Comparison of ENCODE assay signal across 17 cellular contexts in genomic region chr15:71387825-71388224, GRCh38.
"Had no signal": no experiment of that assay in that cellular context is flagged by ENCODE, and none has a peak within 500 bp of the region (broad histone marks: within the 10 kb centered on the region; RNA-seq: fewer than 3 reads in every experiment).

No MANE protein-coding gene starts in this region.

- H3K36me3 Mint-ChIP-seq: activated CD8-positive, alpha-beta memory T cell treated with anti-CD3 and anti-CD28 coated beads, Interleukin-2, amount 10 ng/mL, durations not matched to agents 7 days and 5 days; activated naive CD8-positive, alpha-beta T cell; natural killer cell treated with Interleukin-12 subunit alpha and Interleukin-12 subunit beta and Interleukin-15 and Interleukin-18, amount 100 ng/mL, for 72 hours had no signal

- ATAC-seq: activated CD4-positive, alpha-beta T cell treated with anti-CD3 and anti-CD28 coated beads for 36 hours; activated CD8-positive, alpha-beta memory T cell treated with anti-CD3 and anti-CD28 coated beads, Interleukin-2, amount 10 ng/mL, durations not matched to agents 7 days and 5 days; lower lobe of right lung; natural killer cell treated with Interleukin-12 subunit alpha and Interleukin-12 subunit beta and Interleukin-15 and Interleukin-18, amount 100 ng/mL, for 72 hours; stimulated activated naive B cell treated with anti-CD40 and anti-IgM and Interleukin-4, amounts not matched to agents 10 μg/mL and 1 μg/mL and 100 μg/mL, for 72 hours had no signal

- H3K27me3 ChIP-seq: cardiac muscle cell, esophagus squamous epithelium, sigmoid colon, thyroid gland had no signal

- H3K4me1 Mint-ChIP-seq: stimulated activated naive B cell treated with anti-CD40 and anti-IgM and Interleukin-4, amounts not matched to agents 10 μg/mL and 1 μg/mL and 100 μg/mL, for 72 hours had no signal

- H3K36me3 ChIP-seq: cardiac muscle cell, esophagus squamous epithelium, lower lobe of right lung, sigmoid colon, spleen, thyroid gland had no signal

- FAIRE-seq: endothelial cell of umbilical vein had no signal

- H3K27ac Mint-ChIP-seq: activated CD4-positive, alpha-beta memory T cell treated with anti-CD3 and anti-CD28 coated beads, Interleukin-2, amount 10 ng/mL, durations not matched to agents 7 days and 5 days; activated CD4-positive, alpha-beta T cell treated with anti-CD3 and anti-CD28 coated beads for 36 hours; activated CD8-positive, alpha-beta memory T cell treated with anti-CD3 and anti-CD28 coated beads, Interleukin-2, amount 10 ng/mL, durations not matched to agents 7 days and 5 days; activated naive CD8-positive, alpha-beta T cell; natural killer cell treated with Interleukin-12 subunit alpha and Interleukin-12 subunit beta and Interleukin-15 and Interleukin-18, amount 100 ng/mL, for 72 hours; stimulated activated naive B cell treated with anti-CD40 and anti-IgM and Interleukin-4, amounts not matched to agents 10 μg/mL and 1 μg/mL and 100 μg/mL, for 72 hours had no signal

- H3K4me3 Mint-ChIP-seq: activated CD4-positive, alpha-beta memory T cell treated with anti-CD3 and anti-CD28 coated beads, Interleukin-2, amount 10 ng/mL, durations not matched to agents 7 days and 5 days; activated CD4-positive, alpha-beta T cell treated with anti-CD3 and anti-CD28 coated beads for 36 hours; activated CD8-positive, alpha-beta memory T cell treated with anti-CD3 and anti-CD28 coated beads, Interleukin-2, amount 10 ng/mL, durations not matched to agents 7 days and 5 days; activated naive CD8-positive, alpha-beta T cell; natural killer cell treated with Interleukin-12 subunit alpha and Interleukin-12 subunit beta and Interleukin-15 and Interleukin-18, amount 100 ng/mL, for 72 hours; stimulated activated naive B cell treated with anti-CD40 and anti-IgM and Interleukin-4, amounts not matched to agents 10 μg/mL and 1 μg/mL and 100 μg/mL, for 72 hours had no signal

- H3K27ac ChIP-seq: cardiac muscle cell, sigmoid colon, spleen, thyroid gland had no signal

- H3K9me3 ChIP-seq: esophagus squamous epithelium, lower lobe of right lung, sigmoid colon, spleen, thyroid gland had no signal

- H3K4me1 ChIP-seq: spleen had no signal

- H3K9me3 Mint-ChIP-seq: activated CD4-positive, alpha-beta memory T cell treated with anti-CD3 and anti-CD28 coated beads, Interleukin-2, amount 10 ng/mL, durations not matched to agents 7 days and 5 days; natural killer cell treated with Interleukin-12 subunit alpha and Interleukin-12 subunit beta and Interleukin-15 and Interleukin-18, amount 100 ng/mL, for 72 hours had no signal

- DNase-seq: activated CD4-positive, alpha-beta memory T cell treated with anti-CD3 and anti-CD28 coated beads, Interleukin-2, amount 10 ng/mL, durations not matched to agents 7 days and 5 days; activated CD4-positive, alpha-beta T cell treated with anti-CD3 and anti-CD28 coated beads for 36 hours; activated CD8-positive, alpha-beta memory T cell treated with anti-CD3 and anti-CD28 coated beads, Interleukin-2, amount 10 ng/mL, durations not matched to agents 7 days and 5 days; amniotic stem cell; dermis blood vessel endothelial cell; effector memory CD4-positive, alpha-beta T cell; esophagus squamous epithelium; lower lobe of right lung; nucleus accumbens; sigmoid colon; spleen; stimulated activated naive B cell treated with anti-CD40 and anti-IgM and Interleukin-4, amounts not matched to agents 10 μg/mL and 1 μg/mL and 100 μg/mL, for 72 hours; thyroid gland had no signal

- H3K4me3 ChIP-seq: cardiac muscle cell, esophagus squamous epithelium, lower lobe of right lung, sigmoid colon, spleen, thyroid gland had no signal
